8 cellular contexts compared by ENCODE assay signal in the genomic region with DNA sequence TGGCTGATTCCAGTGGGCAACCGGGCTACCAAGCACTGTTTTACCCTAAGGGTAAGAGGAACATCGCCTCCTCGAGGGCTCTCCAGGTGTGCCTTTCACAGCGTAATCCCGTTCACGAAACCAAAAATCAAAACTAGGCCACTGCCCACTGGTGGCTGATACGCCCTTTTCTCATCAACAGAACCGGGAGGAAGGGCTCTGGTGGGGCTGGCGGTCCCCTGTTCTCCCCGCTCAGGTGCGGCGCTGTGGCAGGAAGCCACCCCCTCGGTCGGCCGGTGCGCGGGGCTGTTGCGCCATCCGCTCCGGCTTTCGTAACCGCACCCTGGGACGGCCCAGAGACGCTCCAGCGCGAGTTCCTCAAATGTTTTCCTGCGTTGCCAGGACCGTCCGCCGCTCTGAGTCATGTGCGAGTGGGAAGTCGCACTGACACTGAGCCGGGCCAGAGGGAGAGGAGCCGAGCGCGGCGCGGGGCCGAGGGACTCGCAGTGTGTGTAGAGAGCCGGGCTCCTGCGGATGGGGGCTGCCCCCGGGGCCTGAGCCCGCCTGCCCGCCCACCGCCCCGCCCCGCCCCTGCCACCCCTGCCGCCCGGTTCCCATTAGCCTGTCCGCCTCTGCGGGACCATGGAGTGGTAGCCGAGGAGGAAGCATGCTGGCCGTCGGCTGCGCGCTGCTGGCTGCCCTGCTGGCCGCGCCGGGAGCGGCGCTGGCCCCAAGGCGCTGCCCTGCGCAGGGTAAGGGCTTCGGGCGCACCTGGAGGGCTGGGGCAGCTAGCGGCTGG.
DNase-seq lines count a peak whose midpoint lies in the region; ATAC-seq and TF ChIP-seq lines count a peak whose summit lies in the region.

Gene IL6R (plus strand): TSS at position 360 of the 778 bp plus-strand sequence. CDS start 287 bp downstream, at position 647.

- H3K9ac ChIP-seq in subcutaneous abdominal adipose tissue (ENCODE audit: low read length in 5 of 5), result peak within 1 kb of the TSS; percentile 95 to 99 (median 97)

- H3K4me1 Mint-ChIP-seq in nephron, result peaks cover 32% of the 10 kb centered on the region

- no peaks in the 10 kb centered on the region for H3K27me3 ChIP-seq in subcutaneous abdominal adipose tissue (ENCODE audit: control insufficient read depth in 5 of 5, insufficient read depth in 4 of 5, low read length in 5 of 5)

- H3K9me3 Mint-ChIP-seq in nephron, result no peaks in the 10 kb centered on the region

- peak within 1 kb of the TSS; percentile 34 to 82 (median 57) for H3K27ac Mint-ChIP-seq in nephron

- H3K4me3 Mint-ChIP-seq in nephron, result peak within 1 kb of the TSS; percentile 80 to 83 (median 81)

- no peaks in the 10 kb centered on the region for H3K36me3 ChIP-seq in subcutaneous abdominal adipose tissue (ENCODE audit: control insufficient read depth in 5 of 5, insufficient read depth in 5 of 5, low read length in 5 of 5)

- H3K36me3 Mint-ChIP-seq in nephron (ENCODE audit: low read depth), result no peaks in the 10 kb centered on the region

- H3K4me3 ChIP-seq in subcutaneous abdominal adipose tissue (ENCODE audit: low read depth in 1 of 5, low read length in 5 of 5), result peak within 1 kb of the TSS; percentile 78 to 96 (median 92)

- peak; percentile 49 for ATAC-seq in HG03280 (IDR thresholded peaks at IDR 0.05; ENCODE audit: unreplicated experiment)

- H3K9me3 ChIP-seq in subcutaneous abdominal adipose tissue (ENCODE audit: control insufficient read depth in 5 of 5, low read length in 5 of 5), result no peaks in the 10 kb centered on the region

- TF ChIP-seq CTCF in nephron (IDR thresholded peaks at IDR 0.05; ENCODE audit: unreplicated experiment in 3 of 3), result peak; percentile 28 to 48 (median 38)

- DNase-seq in NCI-H146 (lab: John Stamatoyannopoulos, UW) (peak; percentile 51), NCI-H146 treated with DMSO at 0.1 percent for 48 hours (lab: John Stamatoyannopoulos, UW; ENCODE audit: unreplicated experiment) (no peak), RPMI8226 (peak; percentile 91), foreskin melanocyte (peak; percentile 82)
- peak; percentile 16 to 67 (median 44) for DNase-seq in activated naive CD4-positive, alpha-beta T cell (lab: John Stamatoyannopoulos, UW)

- peaks cover 13 to 55% (median 42%) of the 10 kb centered on the region in 5 donors for H3K4me1 ChIP-seq in subcutaneous abdominal adipose tissue (ENCODE audit: control insufficient read depth in 5 of 5, insufficient read depth in 5 of 5, low read length in 5 of 5)

- H3K27ac ChIP-seq in subcutaneous abdominal adipose tissue (ENCODE audit: low read depth, low read length), result peak within 1 kb of the TSS; percentile 97

- H3K27me3 Mint-ChIP-seq in nephron (ENCODE audit: low read depth), result peaks cover 61% of the 10 kb centered on the region
